Comparison of ENCODE assay signal across 8 cellular contexts in the genomic region with DNA sequence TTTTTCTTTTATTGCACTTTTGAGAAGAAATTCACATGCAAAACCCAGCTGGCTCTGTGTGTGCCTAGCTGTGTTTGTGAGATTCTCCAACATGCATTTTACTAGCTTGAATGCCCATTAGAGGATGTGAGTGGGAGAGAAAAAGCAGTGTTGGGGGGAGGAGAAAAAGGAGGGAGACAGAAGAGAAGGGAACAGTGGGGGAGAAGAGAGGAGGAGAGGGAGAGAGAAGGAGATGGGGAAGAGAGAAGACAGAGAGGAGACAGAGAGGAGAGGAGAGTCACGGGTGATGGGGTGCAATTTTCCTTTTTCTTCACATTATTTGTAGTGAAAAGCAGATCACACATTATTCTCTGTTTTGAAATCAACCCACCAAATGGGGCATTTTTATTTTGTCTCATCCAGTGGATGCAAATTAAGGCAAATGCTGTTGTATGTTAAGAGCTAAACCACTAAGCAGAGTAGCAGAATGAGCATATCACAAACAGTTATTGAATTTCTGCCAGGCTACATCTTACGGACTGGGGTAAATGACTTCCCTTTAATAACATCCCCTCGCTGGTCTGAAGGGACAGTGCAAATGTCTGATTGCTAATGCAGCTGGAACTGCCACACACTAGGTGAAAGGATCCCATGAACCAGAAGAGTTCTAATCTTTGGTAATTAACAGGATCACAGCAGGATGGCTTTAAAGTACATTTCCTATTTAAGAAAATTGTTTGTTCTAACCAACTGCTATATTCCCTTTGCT.
A peak's percentile ranks its signal among the peaks of the same experiment; 100 is the strongest.
DNase-seq lines count a peak whose midpoint lies in the region; ATAC-seq lines count a peak whose summit lies in the region.

No MANE protein-coding gene starts in this region.

- ATAC-seq in GM18909 (IDR thresholded peaks at IDR 0.05; ENCODE audit: poor library complexity, unreplicated experiment) (peak; percentile 21), GM19397 (IDR thresholded peaks at IDR 0.05; ENCODE audit: unreplicated experiment) (no peak), GM18517 (IDR thresholded peaks at IDR 0.05; ENCODE audit: unreplicated experiment) (no peak), GM21825 (IDR thresholded peaks at IDR 0.05; ENCODE audit: unreplicated experiment) (no peak)

- DNase-seq in NCI-H146 treated with DMSO at 0.1 percent for 48 hours (lab: John Stamatoyannopoulos, UW; ENCODE audit: unreplicated experiment) = peak; percentile 71
- peak; percentile 47 for DNase-seq in pons (ENCODE audit: low spot score)
- no peak for DNase-seq in RPMI8226

- H3K27ac ChIP-seq in cingulate gyrus (ENCODE audit: low read depth, low read length) = peak overlapping the region; percentile 63
